In the genomic region with DNA sequence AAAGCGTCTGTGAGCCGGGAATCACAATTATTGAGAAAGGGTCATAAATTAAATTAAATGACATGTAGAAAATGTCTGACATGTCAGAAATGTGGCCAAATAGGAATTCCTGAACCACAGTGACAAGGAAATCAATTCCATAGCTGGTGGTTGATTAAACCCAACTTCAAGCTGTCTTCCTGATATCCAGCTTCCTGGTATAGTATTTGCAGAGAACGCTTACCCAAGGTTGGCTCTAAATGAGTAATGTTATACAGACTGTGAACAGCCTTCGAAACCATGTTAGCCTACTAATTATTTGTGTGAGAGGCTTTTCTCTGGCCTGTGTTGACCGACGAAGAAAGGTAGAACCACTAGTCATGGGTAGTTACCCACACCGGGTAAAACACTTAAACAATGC, we compare ENCODE assay signal across 24 cellular contexts.
"Had no signal": no experiment of that assay in that cellular context is flagged by ENCODE, and none has a peak within 500 bp of the region (broad histone marks: within the 10 kb centered on the region; RNA-seq: fewer than 3 reads in every experiment).

No MANE protein-coding gene starts in this region.

- H3K27me3 ChIP-seq: MG63, SJSA1 had no signal

- H3K27ac ChIP-seq: SJSA1, SK-N-MC had no signal

- FAIRE-seq: RCC 7860 had no signal

- H3K4me3 ChIP-seq: MG63, SJSA1, SK-N-MC had no signal

- H3K36me3 ChIP-seq: MG63, SJSA1 had no signal

- H3K9me3 ChIP-seq: MG63, SJSA1 had no signal

- DNase-seq: IMR-90, Karpas-422, KG1, MG63, NCI-H1092, NCI-H1105 treated with DMSO at 0.1 percent for 48 hours, NCI-H1417 treated with DMSO at 0.1 percent for 48 hours, NCI-H146, NCI-H1694 treated with DMSO at 0.1 percent for 48 hours, NCI-H2029, NCI-H2081 treated with DMSO at 0.1 percent for 48 hours, NCI-H2171, NCI-H226, NCI-H446, NCI-H510A, NCI-H524 treated with DMSO at 0.1 percent for 48 hours, NCI-H69, NCI-H774, Right ventricle myocardium superior, RPMI8226, SIG-M5 had no signal
